In the genomic region with DNA sequence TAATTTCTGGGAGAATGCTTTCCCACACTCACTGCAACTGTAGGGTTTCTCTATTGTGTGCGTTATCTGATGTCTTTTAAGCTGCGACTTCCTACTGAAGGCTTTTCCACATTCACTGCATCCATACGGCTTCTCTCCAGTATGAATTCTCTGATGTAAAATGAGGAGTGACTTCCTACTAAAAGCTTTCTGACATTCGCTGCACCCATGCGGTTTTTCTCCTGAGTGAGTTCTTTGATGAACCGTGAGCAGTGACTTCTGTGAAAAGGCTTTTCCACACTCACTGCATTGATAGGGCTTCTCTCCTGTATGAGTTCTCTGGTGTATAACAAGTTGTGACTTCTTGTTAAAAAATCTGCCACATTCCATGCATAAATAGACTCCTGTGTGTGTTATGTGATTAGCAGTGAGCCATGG, we compare ENCODE assay signal across 2 cellular contexts.
TF ChIP-seq lines count a peak whose summit lies in the region.

No MANE protein-coding gene starts in this region.

TF ChIP-seq in HCT116, 20 proteins besides CTCF, POLR2A, EP300 and RAD21:
- TF ChIP-seq ZNF274 (IDR thresholded peaks at IDR 0.05; ENCODE audit: low read depth, low read length) (peak; percentile 89), TCF7L2 (IDR thresholded peaks at IDR 0.05; ENCODE audit: borderline replicate concordance, extremely low read depth, insufficient read depth, insufficient read length) (no peak)

TF ChIP-seq in GM12878, 131 proteins besides CTCF, POLR2A, EP300 and RAD21:
- TF ChIP-seq CBX5 (IDR thresholded peaks at IDR 0.05; ENCODE audit: low read depth) (peak; percentile 67; the same call in 1 of the 2 replicates), ZZZ3 (IDR thresholded peaks at IDR 0.05; ENCODE audit: control insufficient read depth, insufficient read length, low read depth) (no peak), ZNF274 (IDR thresholded peaks at IDR 0.05; ENCODE audit: insufficient read depth, insufficient read length) (peak; percentile 93), KLF5 (IDR thresholded peaks at IDR 0.05; ENCODE audit: partially characterized antibody) (peak; percentile 62)
TF ChIP-seq in GM12878: peak in this region for 3.
